In the genomic region with DNA sequence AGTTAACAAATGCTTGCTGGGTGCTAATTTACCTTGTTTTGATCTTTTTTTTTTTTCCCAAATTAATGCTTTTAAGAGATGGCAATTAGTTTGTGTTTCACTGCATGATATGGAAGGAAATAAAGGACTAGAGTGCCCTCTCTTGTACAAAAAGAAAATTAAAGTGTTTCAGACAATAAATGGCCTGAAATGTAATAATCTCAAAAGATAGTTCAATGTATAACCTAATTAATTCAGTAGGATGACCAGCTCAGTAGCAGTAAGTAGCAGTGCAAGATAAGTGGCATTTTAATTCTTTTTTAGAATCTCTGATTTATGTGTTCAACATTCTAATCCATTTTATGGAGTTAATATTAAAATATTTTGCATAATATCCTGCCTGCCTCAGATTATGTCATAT, we compare ENCODE assay signal across 8 cellular contexts. TPM values are rescaled to one million over a fixed set of nuclear protein-coding genes. Genes with fewer than 3 reads are reported as not detected.
DNase-seq lines count a peak whose midpoint lies in the region; ATAC-seq lines count a peak whose summit lies in the region.

No MANE protein-coding gene starts in this region.

- H3K4me1 Mint-ChIP-seq in activated CD8-positive, alpha-beta T cell treated with anti-CD3 and anti-CD28 coated beads, Interleukin-2, amount 10 ng/mL, durations not matched to agents 7 days and 5 days (ENCODE audit: low read depth), result peaks cover 51% of the 10 kb centered on the region

- POLR2A ChIA-PET in activated CD8-positive, alpha-beta T cell treated with anti-CD3 and anti-CD28 coated beads, Interleukin-2, amount 10 ng/mL, durations not matched to agents 7 days and 5 days (lab: Charles Lee), result interaction anchor here (1.5 kb wide), 1 partner anchor 35 kb away, joined by 3 read pairs; no protein-coding TSS in a partner anchor

- peak overlapping the region; percentile 70 for H3K27ac Mint-ChIP-seq in activated CD8-positive, alpha-beta T cell treated with anti-CD3 and anti-CD28 coated beads, Interleukin-2, amount 10 ng/mL, durations not matched to agents 7 days and 5 days

- no peaks in the 10 kb centered on the region for H3K9me3 Mint-ChIP-seq in activated CD8-positive, alpha-beta T cell treated with anti-CD3 and anti-CD28 coated beads, Interleukin-2, amount 10 ng/mL, durations not matched to agents 7 days and 5 days (ENCODE audit: insufficient read depth)

- no peaks in the 10 kb centered on the region for H3K27me3 Mint-ChIP-seq in activated CD8-positive, alpha-beta T cell treated with anti-CD3 and anti-CD28 coated beads, Interleukin-2, amount 10 ng/mL, durations not matched to agents 7 days and 5 days (ENCODE audit: low read depth)

- DNase-seq in COLO829 (ENCODE audit: low spot score) (peak; percentile 42), Kasumi-1 (lab: John Stamatoyannopoulos, UW) (peak; percentile 58 to 75), kidney tubule cell (ENCODE audit: low spot score) (peak; percentile 14), foreskin melanocyte (no peak), GM19238 (ENCODE audit: insufficient read length, low spot score) (no peak)
- no peak for DNase-seq in activated CD8-positive, alpha-beta T cell treated with anti-CD3 and anti-CD28 coated beads, Interleukin-2, amount 10 ng/mL, durations not matched to agents 7 days and 5 days

- peak overlapping the region; percentile 9 for H3K4me3 Mint-ChIP-seq in activated CD8-positive, alpha-beta T cell treated with anti-CD3 and anti-CD28 coated beads, Interleukin-2, amount 10 ng/mL, durations not matched to agents 7 days and 5 days

- no peak for ATAC-seq in activated CD8-positive, alpha-beta T cell treated with anti-CD3 and anti-CD28 coated beads, Interleukin-2, amount 10 ng/mL, durations not matched to agents 7 days and 5 days
- no peak for ATAC-seq in GM21381 (IDR thresholded peaks at IDR 0.05; ENCODE audit: unreplicated experiment)
- no peak for ATAC-seq in GM21576 (IDR thresholded peaks at IDR 0.05; ENCODE audit: unreplicated experiment)

- peaks cover 62% of the 10 kb centered on the region for H3K36me3 Mint-ChIP-seq in activated CD8-positive, alpha-beta T cell treated with anti-CD3 and anti-CD28 coated beads, Interleukin-2, amount 10 ng/mL, durations not matched to agents 7 days and 5 days (ENCODE audit: low read depth)

- CTCF ChIA-PET in activated CD8-positive, alpha-beta T cell treated with anti-CD3 and anti-CD28 coated beads, Interleukin-2, amount 10 ng/mL, durations not matched to agents 7 days and 5 days (lab: Charles Lee), result interaction anchor here (1.0 to 6.7 kb wide), 14 partner anchors 8 to 243 kb away, joined by 3 to 71 read pairs (median 5); a partner anchor contains a TSS

RNA-seq across cellular contexts. Expression of a gene that starts 39.9 kb away (rescaled TPM):
- total RNA-seq in activated CD8-positive, alpha-beta T cell treated with anti-CD3 and anti-CD28 coated beads, Interleukin-2, amount 10 ng/mL, durations not matched to agents 7 days and 5 days, result 1 to 10 TPM; 1.2 TPM

Comparison
In these comparisons a context has a peak if more than half of its experiments do, and no peak if none do; other contexts are left out.
1. DNase-seq: peak in COLO829 (single experiment), Kasumi-1 (2 of 2) and kidney tubule cell (single experiment); none in activated CD8-positive, alpha-beta T cell treated with anti-CD3 and anti-CD28 coated beads, Interleukin-2, amount 10 ng/mL, durations not matched to agents 7 days and 5 days (single experiment), foreskin melanocyte (single experiment) and GM19238 (single experiment).